Comparison of ENCODE assay signal across 25 cellular contexts in the genomic region with DNA sequence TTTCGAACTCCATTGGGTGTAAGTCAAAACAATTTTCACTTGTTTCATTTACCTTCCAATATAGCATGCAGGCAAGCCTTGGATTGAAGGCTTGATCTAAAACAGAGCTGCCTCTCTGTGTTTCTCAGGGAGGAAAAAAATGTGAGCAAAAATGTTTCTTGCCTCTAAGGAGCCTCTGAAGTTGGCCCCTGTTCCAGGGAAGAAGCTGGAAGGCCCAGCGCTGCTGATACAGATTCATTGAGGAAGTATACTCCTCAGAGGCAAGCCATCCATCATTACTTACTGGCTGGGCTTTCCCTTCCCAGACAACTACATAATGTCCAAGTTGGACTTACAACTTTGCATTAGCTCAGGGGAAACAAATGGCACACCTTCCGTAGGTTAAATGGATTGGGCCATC.
DNase-seq lines count a peak whose midpoint lies in the region; ATAC-seq lines count a peak whose summit lies in the region.
"Had no signal": no experiment of that assay in that cellular context is flagged by ENCODE, and none has a peak within 500 bp of the region (broad histone marks: within the 10 kb centered on the region; RNA-seq: fewer than 3 reads in every experiment).

No MANE protein-coding gene starts in this region.

- no peak overlapping the region for H3K27ac Mint-ChIP-seq in activated T-helper 2 cell treated with anti-CD3 and anti-CD28 coated beads, Interferon-gamma antibody, Interleukin-2, Interleukin-4, amounts not matched to agents 10 μg/mL and 5 μg/mL and 100 μg/mL, durations not matched to agents 14 hours and 24 hours and 36 hours
- H3K27ac Mint-ChIP-seq: CD14-positive monocyte; CD4-positive, alpha-beta memory T cell; CD4-positive, CD25-positive, alpha-beta regulatory T cell; CD8-positive, alpha-beta memory T cell had no signal

- no peak overlapping the region for H3K9ac ChIP-seq in trophoblast cell (ENCODE audit: low read length)
- H3K9ac ChIP-seq: BLaER1 had no signal

- no peak overlapping the region for H2BK5ac ChIP-seq in trophoblast cell (ENCODE audit: low read depth, low read length, poor library complexity)

- peak; percentile 48 for ATAC-seq in Right ventricle myocardium superior (ENCODE audit: poor library complexity)
- no peak for ATAC-seq in left cardiac atrium
- peak; percentile 46 for ATAC-seq in aorta (ENCODE audit: low FRiP score)
- no peak for ATAC-seq in GM21717 (IDR thresholded peaks at IDR 0.05; ENCODE audit: unreplicated experiment)
- ATAC-seq: GM12878 had no signal

- H4K8ac ChIP-seq in trophoblast cell (ENCODE audit: low read depth, low read length): no peak overlapping the region

- WGBS in trophoblast cell (ENCODE audit: extremely low coverage, insufficient coverage, insufficient read length): no CpG with 5 or more reads among the region's 3 CpGs
- 27 to 29% methylated on average over 3 of the region's 3 CpGs for WGBS in aorta, 2 donors

- H3K4me3 ChIP-seq in trophoblast cell (ENCODE audit: low read depth, low read length) (no peak overlapping the region), aorta (ENCODE audit: low read length in 2 of 2) (no peak overlapping the region)
- H3K4me3 ChIP-seq: BLaER1, GM12878 had no signal

- H2AK5ac ChIP-seq in trophoblast cell (ENCODE audit: low read length): no peak overlapping the region

- H2BK120ac ChIP-seq in trophoblast cell (ENCODE audit: insufficient read depth, low read length, poor library complexity): peak overlapping the region; percentile 11

- H3K14ac ChIP-seq in trophoblast cell (ENCODE audit: low read length): no peak overlapping the region

- no peaks in the 10 kb centered on the region for H3K27me3 ChIP-seq in trophoblast cell (ENCODE audit: insufficient read depth, low read length)
- H3K27me3 ChIP-seq in aorta (ENCODE audit: control insufficient read depth in 1 of 2, insufficient read depth in 2 of 2, low read length in 1 of 2): no peaks in the 10 kb centered on the region
- H3K27me3 ChIP-seq: BE2C, BLaER1 had no signal

- no peak overlapping the region for H3K18ac ChIP-seq in trophoblast cell (ENCODE audit: low read length)

- no peak overlapping the region for H4K12ac ChIP-seq in trophoblast cell (ENCODE audit: low read depth, low read length)

- no peak overlapping the region for H3K23ac ChIP-seq in trophoblast cell (ENCODE audit: low read length)

- no peaks in the 10 kb centered on the region for H3K9me3 Mint-ChIP-seq in activated T-helper 2 cell treated with anti-CD3 and anti-CD28 coated beads, Interferon-gamma antibody, Interleukin-2, Interleukin-4, amounts not matched to agents 10 μg/mL and 5 μg/mL and 100 μg/mL, durations not matched to agents 14 hours and 24 hours and 36 hours

- no peak overlapping the region for H2BK12ac ChIP-seq in trophoblast cell (ENCODE audit: low read length)

- H3K36me3 ChIP-seq in trophoblast cell (ENCODE audit: control insufficient read depth in 1 of 2, insufficient read depth in 2 of 2, low read length in 2 of 2): no peaks in the 10 kb centered on the region
- H3K36me3 ChIP-seq in aorta (ENCODE audit: control insufficient read depth in 1 of 2, insufficient read depth in 2 of 2, low read length in 1 of 2): no peaks in the 10 kb centered on the region
- H3K36me3 ChIP-seq: BE2C, BLaER1 had no signal

- no peaks in the 10 kb centered on the region for H3K36me3 Mint-ChIP-seq in activated T-helper 2 cell treated with anti-CD3 and anti-CD28 coated beads, Interferon-gamma antibody, Interleukin-2, Interleukin-4, amounts not matched to agents 10 μg/mL and 5 μg/mL and 100 μg/mL, durations not matched to agents 14 hours and 24 hours and 36 hours (ENCODE audit: low read depth)
- H3K36me3 Mint-ChIP-seq: CD14-positive monocyte; CD4-positive, alpha-beta memory T cell; CD4-positive, CD25-positive, alpha-beta regulatory T cell; CD8-positive, alpha-beta memory T cell had no signal

- H3K27me3 Mint-ChIP-seq in activated T-helper 2 cell treated with anti-CD3 and anti-CD28 coated beads, Interferon-gamma antibody, Interleukin-2, Interleukin-4, amounts not matched to agents 10 μg/mL and 5 μg/mL and 100 μg/mL, durations not matched to agents 14 hours and 24 hours and 36 hours (ENCODE audit: low read depth): no peaks in the 10 kb centered on the region
- H3K27me3 Mint-ChIP-seq: CD8-positive, alpha-beta memory T cell had no signal

- H2AFZ ChIP-seq in trophoblast cell (ENCODE audit: insufficient read depth, low read length, poor library complexity): no peak overlapping the region

- no peak overlapping the region for H3K4me2 ChIP-seq in trophoblast cell (ENCODE audit: low read length)
- H3K4me2 ChIP-seq: BLaER1 had no signal

- H3K27ac ChIP-seq in trophoblast cell (ENCODE audit: low read depth, low read length): peak overlapping the region; percentile 65
- no peak overlapping the region for H3K27ac ChIP-seq in aorta (ENCODE audit: low read depth in 1 of 2, low read length in 2 of 2)
- H3K27ac ChIP-seq: BLaER1 had no signal

- no peak overlapping the region for H4K91ac ChIP-seq in trophoblast cell (ENCODE audit: low read depth, low read length)

- intact Hi-C loops in Right ventricle myocardium superior (cut with DNase I) (no loop called here), left cardiac atrium (cut with DNase I) (no loop called here), aorta (cut with DNase I) (no loop called here)
- intact Hi-C loops in activated T-helper 2 cell treated with anti-CD3 and anti-CD28 coated beads, Interferon-gamma antibody, Interleukin-2, Interleukin-4, amounts not matched to agents 10 μg/mL and 5 μg/mL and 100 μg/mL, durations not matched to agents 14 hours and 24 hours and 36 hours (cut with micrococcal nuclease): no loop called here

- H3K79me1 ChIP-seq in trophoblast cell (ENCODE audit: low read length): peaks cover 5% of the 10 kb centered on the region

- H3K9me3 ChIP-seq in trophoblast cell (ENCODE audit: insufficient read depth, low read depth, low read length) (no peaks in the 10 kb centered on the region), aorta (ENCODE audit: control insufficient read depth, low read length) (no peaks in the 10 kb centered on the region)
- H3K9me3 ChIP-seq: BE2C, BLaER1 had no signal

- peaks cover 2 to 6% of the 10 kb centered on the region in 2 experiments for H3K4me1 ChIP-seq in trophoblast cell (ENCODE audit: control insufficient read depth in 1 of 2, insufficient read depth in 2 of 2, low read length in 2 of 2)
- H3K4me1 ChIP-seq in aorta (ENCODE audit: control insufficient read depth in 1 of 2, insufficient read depth in 2 of 2, low read length in 2 of 2): peaks cover 0 to 3% of the 10 kb centered on the region in 2 donors
- H3K4me1 ChIP-seq: BE2C, BLaER1 had no signal

- peak; percentile 47 for DNase-seq in Right ventricle myocardium superior
- DNase-seq in left cardiac atrium: no peak
- peak; percentile 11 for DNase-seq in mucosa of gallbladder (ENCODE audit: low spot score)
- no peak for DNase-seq in trophoblast cell
- no peak for DNase-seq in aorta
- no peak for DNase-seq in activated T-helper 2 cell treated with anti-CD3 and anti-CD28 coated beads, Interferon-gamma antibody, Interleukin-2, Interleukin-4, amounts not matched to agents 10 μg/mL and 5 μg/mL and 100 μg/mL, durations not matched to agents 14 hours and 24 hours and 36 hours (ENCODE audit: low spot score)
- DNase-seq: 8988T; ACHN; BE2C; C1 segment of cervical spinal cord; CD4-positive, alpha-beta memory T cell; CD4-positive, CD25-positive, alpha-beta regulatory T cell; CD8-positive, alpha-beta memory T cell; COR-L47; DMS 273 treated with DMSO at 0.1 percent for 48 hours; DMS153; DMS53; DMS79; DND-41; EL; GDM1 had no signal

- no peaks in the 10 kb centered on the region for H3K4me1 Mint-ChIP-seq in activated T-helper 2 cell treated with anti-CD3 and anti-CD28 coated beads, Interferon-gamma antibody, Interleukin-2, Interleukin-4, amounts not matched to agents 10 μg/mL and 5 μg/mL and 100 μg/mL, durations not matched to agents 14 hours and 24 hours and 36 hours (ENCODE audit: low read depth)
- H3K4me1 Mint-ChIP-seq: CD14-positive monocyte; CD4-positive, alpha-beta memory T cell; CD4-positive, CD25-positive, alpha-beta regulatory T cell; CD8-positive, alpha-beta memory T cell had no signal

- no peak overlapping the region for H3K4me3 Mint-ChIP-seq in activated T-helper 2 cell treated with anti-CD3 and anti-CD28 coated beads, Interferon-gamma antibody, Interleukin-2, Interleukin-4, amounts not matched to agents 10 μg/mL and 5 μg/mL and 100 μg/mL, durations not matched to agents 14 hours and 24 hours and 36 hours (ENCODE audit: low read depth)
- H3K4me3 Mint-ChIP-seq: CD14-positive monocyte; CD4-positive, alpha-beta memory T cell; CD4-positive, CD25-positive, alpha-beta regulatory T cell; CD8-positive, alpha-beta memory T cell had no signal

- H3K4ac ChIP-seq in trophoblast cell (ENCODE audit: low read depth, low read length): no peak overlapping the region

- H3K79me2 ChIP-seq in trophoblast cell (ENCODE audit: control insufficient read depth, insufficient read depth, low read length, poor library complexity): peaks cover 2% of the 10 kb centered on the region

Comparison
In these comparisons a context has a peak if more than half of its experiments do, and no peak if none do; other contexts are left out.
1. ATAC-seq: peak in Right ventricle myocardium superior (single experiment) and aorta (single experiment); none in left cardiac atrium (0 of 2) and GM21717 (single experiment).
2. DNase-seq: peak in Right ventricle myocardium superior (single experiment) and mucosa of gallbladder (single experiment); none in left cardiac atrium (single experiment), trophoblast cell (0 of 2), aorta (0 of 2) and activated T-helper 2 cell treated with anti-CD3 and anti-CD28 coated beads, Interferon-gamma antibody, Interleukin-2, Interleukin-4, amounts not matched to agents 10 μg/mL and 5 μg/mL and 100 μg/mL, durations not matched to agents 14 hours and 24 hours and 36 hours (single experiment).